12 cellular contexts compared by ENCODE assay signal in the genomic region with DNA sequence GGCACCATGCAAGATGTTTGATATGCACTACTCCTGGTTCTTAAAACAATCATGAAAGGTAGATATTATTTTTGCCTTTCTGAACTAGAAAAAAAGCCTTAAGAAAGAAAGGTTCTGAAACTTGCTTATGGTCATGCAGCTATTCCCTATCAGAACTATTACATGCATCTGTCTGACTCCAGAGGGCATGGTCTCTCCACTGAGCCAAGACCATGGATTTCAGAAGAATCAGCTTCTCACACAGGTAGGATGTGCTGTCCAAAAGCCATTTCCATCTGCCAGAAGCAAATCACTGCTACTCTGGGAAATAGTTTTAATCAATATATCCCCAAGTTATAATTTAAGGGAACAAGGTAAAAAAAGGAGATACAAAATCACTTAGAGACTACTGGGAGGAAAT.
DNase-seq lines count a peak whose midpoint lies in the region; ATAC-seq, FAIRE-seq and TF ChIP-seq lines count a peak whose summit lies in the region.
"Had no signal": no experiment of that assay in that cellular context is flagged by ENCODE, and none has a peak within 500 bp of the region (broad histone marks: within the 10 kb centered on the region; RNA-seq: fewer than 3 reads in every experiment).

No MANE protein-coding gene starts in this region.

- CTCF ChIA-PET in AG04449 (lab: Yijun Ruan, JAX) = interaction anchor here (0.7 to 1.4 kb wide), 4 partner anchors 47 to 70 kb away, joined by 3 to 4 read pairs (median 4); partner anchors contain the start of gene STK17A

- POLR2A ChIA-PET in AG04449 (lab: Yijun Ruan, JAX) = interaction anchor here (1.2 kb wide), 1 partner anchor 70 kb away, joined by 3 read pairs; the partner anchor contains the start of gene STK17A
- POLR2A ChIA-PET in naive thymus-derived CD8-positive, alpha-beta T cell (lab: Charles Lee) = interaction anchor here (1.1 to 16.9 kb wide), 7 partner anchors 13 to 65 kb away, joined by 3 to 373 read pairs (median 59); partner anchors contain the start of gene STK17A

- H3K36me3 ChIP-seq in WERI-Rb-1 = peaks cover 37% of the 10 kb centered on the region
- no peaks in the 10 kb centered on the region for H3K36me3 ChIP-seq in vagina

- H3K9me3 Mint-ChIP-seq in activated T-helper 1 cell treated with anti-CD3 and anti-CD28 coated beads, Interleukin-12 subunit alpha, Interleukin-12 subunit beta, Interleukin-2, Interleukin-4 antibody, amounts not matched to agents 30 ng/mL and 10 ng/mL and 1 ng/mL, durations not matched to agents 14 hours and 24 hours and 36 hours = no peaks in the 10 kb centered on the region
- peaks cover 0 to 12% (median 0%) of the 10 kb centered on the region in 9 donors for H3K9me3 Mint-ChIP-seq in naive thymus-derived CD8-positive, alpha-beta T cell

- no peaks in the 10 kb centered on the region for H3K27me3 Mint-ChIP-seq in activated T-helper 1 cell treated with anti-CD3 and anti-CD28 coated beads, Interleukin-12 subunit alpha, Interleukin-12 subunit beta, Interleukin-2, Interleukin-4 antibody, amounts not matched to agents 30 ng/mL and 10 ng/mL and 1 ng/mL, durations not matched to agents 14 hours and 24 hours and 36 hours (ENCODE audit: insufficient read depth)
- no peaks in the 10 kb centered on the region for H3K27me3 Mint-ChIP-seq in naive thymus-derived CD8-positive, alpha-beta T cell

- peak; percentile 49 for FAIRE-seq in GM19239 (lab: Jason Lieb, UNC)

- H3K4me3 ChIP-seq in AG04449 (ENCODE audit: low read depth, low read length) (no peak overlapping the region), WERI-Rb-1 (ENCODE audit: low read depth, low read length) (no peak overlapping the region), vagina (no peak overlapping the region)

- H3K4me1 ChIP-seq in vagina = peaks cover 49% of the 10 kb centered on the region

- H3K9me3 ChIP-seq in WERI-Rb-1 (ENCODE audit: severe bottlenecking) = no peaks in the 10 kb centered on the region
- H3K9me3 ChIP-seq in vagina = no peaks in the 10 kb centered on the region

- peaks cover 74% of the 10 kb centered on the region for H3K4me1 Mint-ChIP-seq in activated T-helper 1 cell treated with anti-CD3 and anti-CD28 coated beads, Interleukin-12 subunit alpha, Interleukin-12 subunit beta, Interleukin-2, Interleukin-4 antibody, amounts not matched to agents 30 ng/mL and 10 ng/mL and 1 ng/mL, durations not matched to agents 14 hours and 24 hours and 36 hours (ENCODE audit: low read depth)
- peaks cover 36 to 80% (median 72%) of the 10 kb centered on the region in 4 donors for H3K4me1 Mint-ChIP-seq in naive thymus-derived CD8-positive, alpha-beta T cell

- ATAC-seq in naive thymus-derived CD8-positive, alpha-beta T cell = no peak
- ATAC-seq in omental fat pad (ENCODE audit: low FRiP score) = no peak

- peak overlapping the region; percentile 45 for H3K4me3 Mint-ChIP-seq in activated T-helper 1 cell treated with anti-CD3 and anti-CD28 coated beads, Interleukin-12 subunit alpha, Interleukin-12 subunit beta, Interleukin-2, Interleukin-4 antibody, amounts not matched to agents 30 ng/mL and 10 ng/mL and 1 ng/mL, durations not matched to agents 14 hours and 24 hours and 36 hours
- H3K4me3 Mint-ChIP-seq in naive thymus-derived CD8-positive, alpha-beta T cell = peak overlapping the region in 9 of 10 donors; percentile 62 to 91 (median 80)

- TF ChIP-seq CTCF in AG04449 (IDR thresholded peaks at IDR 0.05; ENCODE audit: insufficient read depth, low read length, missing control alignments) (peak; percentile 14), WERI-Rb-1 (IDR thresholded peaks at IDR 0.05; ENCODE audit: low read depth, low read length) (no peak), omental fat pad (IDR thresholded peaks at IDR 0.05) (no peak), vagina (IDR thresholded peaks at IDR 0.05) (no peak)

- DNase-seq in AG04449 (ENCODE audit: low read depth, low spot score) (no peak), GM19239 (ENCODE audit: insufficient read length, low spot score) (no peak), NCI-H2227 treated with DMSO at 0.1 percent for 48 hours (lab: John Stamatoyannopoulos, UW) (no peak), WERI-Rb-1 (no peak), omental fat pad (ENCODE audit: low spot score) (no peak), vagina (ENCODE audit: extremely low spot score in 2 of 2) (no peak)
- DNase-seq in activated T-helper 1 cell treated with anti-CD3 and anti-CD28 coated beads, Interleukin-12 subunit alpha, Interleukin-12 subunit beta, Interleukin-2, Interleukin-4 antibody, amounts not matched to agents 30 ng/mL and 10 ng/mL and 1 ng/mL, durations not matched to agents 14 hours and 24 hours and 36 hours (ENCODE audit: low spot score) = no peak
- DNase-seq in naive thymus-derived CD8-positive, alpha-beta T cell = no peak
- DNase-seq: aorta, NCI-H1417, NCI-H774 had no signal

- H3K27ac Mint-ChIP-seq in activated T-helper 1 cell treated with anti-CD3 and anti-CD28 coated beads, Interleukin-12 subunit alpha, Interleukin-12 subunit beta, Interleukin-2, Interleukin-4 antibody, amounts not matched to agents 30 ng/mL and 10 ng/mL and 1 ng/mL, durations not matched to agents 14 hours and 24 hours and 36 hours = peak overlapping the region; percentile 98
- H3K27ac Mint-ChIP-seq in naive thymus-derived CD8-positive, alpha-beta T cell = peak overlapping the region in 9 of 10 donors; percentile 93 to 100 (median 99)

- H3K27me3 ChIP-seq in WERI-Rb-1 (ENCODE audit: insufficient read depth, low read depth, severe bottlenecking) (no peaks in the 10 kb centered on the region), vagina (no peaks in the 10 kb centered on the region)

- H3K36me3 Mint-ChIP-seq in activated T-helper 1 cell treated with anti-CD3 and anti-CD28 coated beads, Interleukin-12 subunit alpha, Interleukin-12 subunit beta, Interleukin-2, Interleukin-4 antibody, amounts not matched to agents 30 ng/mL and 10 ng/mL and 1 ng/mL, durations not matched to agents 14 hours and 24 hours and 36 hours (ENCODE audit: low read depth) = peaks cover 26% of the 10 kb centered on the region
- peaks cover 8 to 11% (median 10%) of the 10 kb centered on the region in 3 donors for H3K36me3 Mint-ChIP-seq in naive thymus-derived CD8-positive, alpha-beta T cell

- no peak for TF ChIP-seq POLR2A in vagina (IDR thresholded peaks at IDR 0.05)

- H3K27ac ChIP-seq in WERI-Rb-1 (no peak overlapping the region), vagina (no peak overlapping the region)
- H3K27ac ChIP-seq: C4-2B had no signal

- intact Hi-C loops in activated T-helper 1 cell treated with anti-CD3 and anti-CD28 coated beads, Interleukin-12 subunit alpha, Interleukin-12 subunit beta, Interleukin-2, Interleukin-4 antibody, amounts not matched to agents 30 ng/mL and 10 ng/mL and 1 ng/mL, durations not matched to agents 14 hours and 24 hours and 36 hours (cut with micrococcal nuclease) = no loop called here
- intact Hi-C loops in vagina (cut with DNase I) = no loop called here
